ENCODE assay signal across 9 cellular contexts in the genomic region with DNA sequence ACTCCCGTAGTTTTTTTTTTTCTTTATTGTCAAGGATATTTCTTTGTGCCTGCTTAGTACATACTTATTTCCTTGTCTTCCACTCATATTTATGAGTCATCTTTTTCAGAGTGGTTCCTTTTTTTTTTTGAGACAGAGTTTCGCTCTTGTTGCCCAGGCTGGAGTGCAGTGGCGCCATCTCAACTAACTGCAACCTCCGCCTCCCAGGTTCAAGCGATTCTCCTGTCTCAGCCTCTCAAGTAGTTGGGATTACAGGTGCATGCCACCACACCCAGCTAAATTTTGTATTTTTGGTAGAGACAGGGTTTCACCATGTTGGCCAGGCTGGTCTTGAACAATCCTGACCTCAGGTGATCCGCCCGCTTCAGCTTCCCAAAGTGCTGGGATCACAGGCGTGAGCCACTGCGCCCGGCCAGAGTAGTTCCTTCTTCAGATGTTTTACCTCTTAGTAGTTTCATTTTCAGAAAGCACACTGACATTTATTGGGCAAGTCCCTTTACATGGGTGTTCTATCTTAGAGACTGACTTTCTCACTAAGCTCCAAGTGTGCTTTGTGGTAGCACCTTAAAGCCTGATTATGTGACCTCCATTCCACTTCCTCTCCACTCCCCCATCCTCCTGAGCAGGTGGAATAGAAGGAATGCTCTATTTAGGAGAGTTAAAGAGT. TPM values are rescaled to one million over a fixed set of nuclear protein-coding genes. Genes with fewer than 3 reads are reported as not detected.
DNase-seq lines count a peak whose midpoint lies in the region; ATAC-seq and TF ChIP-seq lines count a peak whose summit lies in the region.
"Not testable (repeated sequence)": the region's sequence is repeated elsewhere in the genome, so short reads cannot be mapped to it uniquely, and the experiment has no call there.
"Had no signal": no experiment of that assay in that cellular context is flagged by ENCODE, and none has a peak within 500 bp of the region (broad histone marks: within the 10 kb centered on the region; RNA-seq: fewer than 3 reads in every experiment).

No MANE protein-coding gene starts in this region.

- H3K27ac ChIP-seq in lower lobe of right lung, result peak overlapping the region; percentile 74

- not testable (repeated sequence) for H3K9me3 Mint-ChIP-seq in activated naive CD4-positive, alpha-beta T cell treated with anti-CD3 and anti-CD28 coated beads, Interleukin-2, amount 50 U/mL, for 72 hours

- not testable (repeated sequence) for H3K9me3 ChIP-seq in lower lobe of right lung

- TF ChIP-seq CTCF in GM06990 (IDR thresholded peaks at IDR 0.05; ENCODE audit: insufficient read depth, low read length, poor library complexity, severe bottlenecking); NB4 (IDR thresholded peaks at IDR 0.05; ENCODE audit: low read depth, low read length); lower lobe of right lung (IDR thresholded peaks at IDR 0.05): not testable (repeated sequence)

- TF ChIP-seq POLR2A in NB4 (IDR thresholded peaks at IDR 0.05; ENCODE audit: extremely low read depth, insufficient read length), result not testable (repeated sequence)

- peaks cover 51% of the 10 kb centered on the region for H3K4me1 ChIP-seq in lower lobe of right lung

- peak overlapping the region; percentile 38 for H3K4me3 ChIP-seq in GM06990 (replicated peaks; ENCODE audit: low read depth, low read length)
- H3K4me3 ChIP-seq in NB4 (ENCODE audit: low read depth, low read length), result peak overlapping the region; percentile 22
- H3K4me3 ChIP-seq in lower lobe of right lung, result peak overlapping the region; percentile 29

- H3K36me3 ChIP-seq in GM06990 (ENCODE audit: control insufficient read depth, insufficient read depth, low read length); lower lobe of right lung: not testable (repeated sequence)

- not testable (repeated sequence) for H3K36me3 Mint-ChIP-seq in activated naive CD4-positive, alpha-beta T cell treated with anti-CD3 and anti-CD28 coated beads, Interleukin-2, amount 50 U/mL, for 72 hours

- peak overlapping the region; percentile 90 to 93 for H3K27ac Mint-ChIP-seq in activated naive CD4-positive, alpha-beta T cell treated with anti-CD3 and anti-CD28 coated beads, Interleukin-2, amount 50 U/mL, for 72 hours

- peak; percentile 38 for ATAC-seq in GM19438 (IDR thresholded peaks at IDR 0.05; ENCODE audit: low read depth, unreplicated experiment)
- peak; percentile 36 for ATAC-seq in HG03039 (IDR thresholded peaks at IDR 0.05; ENCODE audit: unreplicated experiment)
- ATAC-seq in activated naive CD4-positive, alpha-beta T cell treated with anti-CD3 and anti-CD28 coated beads, Interleukin-2, amount 50 U/mL, for 72 hours, result peak; percentile 55 to 72
- peak; percentile 61 to 63 for ATAC-seq in lower lobe of right lung

- intact Hi-C loops in lower lobe of right lung (cut with DNase I), result not testable (repeated sequence)

- H3K27me3 ChIP-seq in GM06990 (replicated peaks; ENCODE audit: control insufficient read depth, insufficient read depth, low read length); lower lobe of right lung (ENCODE audit: low read depth): not testable (repeated sequence)

- DNase-seq in GM06990 (ENCODE audit: extremely low read depth, insufficient read length) (peak; percentile 77), NB4 (ENCODE audit: low read depth) (peak; percentile 76), lower lobe of right lung (peak; percentile 76)
- DNase-seq in activated CD4-positive, CD25-positive, alpha-beta regulatory T cell treated with anti-CD3 and anti-CD28 coated beads, Interleukin-2, amount 50 U/mL, for 72 hours, result peak; percentile 55
- peak; percentile 27 to 68 for DNase-seq in activated naive CD4-positive, alpha-beta T cell treated with anti-CD3 and anti-CD28 coated beads, Interleukin-2, amount 50 U/mL, for 72 hours (ENCODE audit: low spot score in 2 of 2)
- peak; percentile 19 for DNase-seq in stimulated activated CD8-positive, alpha-beta memory T cell treated with anti-CD3 and anti-CD28 coated beads, Interleukin-12 subunit alpha, Interleukin-12 subunit beta, amount 100 ng/mL, for 4 hours (ENCODE audit: low read depth)

RNA-seq across cellular contexts. Expression of a gene that starts 6.9 kb away (rescaled TPM):
- 10 to 100 TPM; 12.4 to 15.0 TPM for total RNA-seq in activated naive CD4-positive, alpha-beta T cell treated with anti-CD3 and anti-CD28 coated beads, Interleukin-2, amount 50 U/mL, for 72 hours
- total RNA-seq in lower lobe of right lung, result 20.7 TPM

RNA-seq across cellular contexts. Expression of a gene that starts 29.1 kb away (rescaled TPM):
- 10 to 100 TPM; 14.2 to 19.5 TPM for total RNA-seq in activated naive CD4-positive, alpha-beta T cell treated with anti-CD3 and anti-CD28 coated beads, Interleukin-2, amount 50 U/mL, for 72 hours
- total RNA-seq in lower lobe of right lung, result 19.3 TPM

RNA-seq across cellular contexts. Expression of a gene that starts 52.6 kb away (rescaled TPM):
- not detected for total RNA-seq in activated naive CD4-positive, alpha-beta T cell treated with anti-CD3 and anti-CD28 coated beads, Interleukin-2, amount 50 U/mL, for 72 hours
- 0.68 TPM for total RNA-seq in lower lobe of right lung
- total RNA-seq: chondrocyte had no signal

Comparison
In these comparisons a context has a peak if more than half of its experiments do, and no peak if none do; other contexts are left out.
1. Peak in every context shown above with its lines: DNase-seq, ATAC-seq, H3K4me3 ChIP-seq and H3K27ac ChIP-seq.
2. DNase-seq: peak in every context shown above with its lines; median percentile 77 in GM06990; 76 in NB4; 76 in lower lobe of right lung; 55 in activated CD4-positive, CD25-positive, alpha-beta regulatory T cell treated with anti-CD3 and anti-CD28 coated beads, Interleukin-2, amount 50 U/mL, for 72 hours; 48 in activated naive CD4-positive, alpha-beta T cell treated with anti-CD3 and anti-CD28 coated beads, Interleukin-2, amount 50 U/mL, for 72 hours; 19 in stimulated activated CD8-positive, alpha-beta memory T cell treated with anti-CD3 and anti-CD28 coated beads, Interleukin-12 subunit alpha, Interleukin-12 subunit beta, amount 100 ng/mL, for 4 hours.